ENCODE assay signal across 12 cellular contexts in the genomic region with DNA sequence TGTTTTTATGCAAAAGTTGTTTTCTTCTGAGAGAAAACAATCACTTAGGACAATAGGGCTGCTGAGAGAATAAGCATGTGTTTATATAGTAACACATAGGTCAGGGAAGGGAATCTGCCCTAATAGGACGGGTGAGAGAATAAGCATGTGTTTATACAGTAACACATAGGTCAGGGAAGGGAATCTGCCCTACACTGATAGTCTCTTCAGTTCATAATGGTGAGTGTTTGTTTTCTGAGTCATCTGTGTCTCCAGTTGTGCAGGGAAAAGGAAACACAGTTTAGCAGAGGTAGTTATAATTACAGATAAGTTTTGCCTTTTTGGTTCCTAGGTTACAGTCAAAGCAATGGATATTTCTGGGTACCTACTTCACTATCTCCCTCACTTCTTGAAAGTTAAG.
"Had no signal": no experiment of that assay in that cellular context is flagged by ENCODE, and none has a peak within 500 bp of the region (broad histone marks: within the 10 kb centered on the region; RNA-seq: fewer than 3 reads in every experiment).

No MANE protein-coding gene starts in this region.

- ATAC-seq: body of pancreas; effector memory CD8-positive, alpha-beta T cell; lower lobe of right lung had no signal

- H3K27me3 ChIP-seq: adrenal gland, body of pancreas had no signal

- H3K36me3 ChIP-seq: adrenal gland, lower lobe of right lung had no signal

- H3K9me3 ChIP-seq: adrenal gland, body of pancreas, lower lobe of right lung had no signal

- H3K4me1 ChIP-seq: adrenal gland, body of pancreas, lower lobe of right lung had no signal

- DNase-seq: activated CD4-positive, alpha-beta T cell treated with anti-CD3 and anti-CD28 coated beads, Interleukin-2, amount 10 ng/mL, durations not matched to agents 7 days and 5 days; activated CD4-positive, CD25-positive, alpha-beta regulatory T cell; activated CD8-positive, alpha-beta memory T cell treated with anti-CD3 and anti-CD28 coated beads for 24 hours; activated naive CD4-positive, alpha-beta T cell treated with anti-CD3 and anti-CD28 coated beads, Interleukin-2, amount 10 ng/mL, durations not matched to agents 7 days and 5 days; adrenal gland; body of pancreas; effector memory CD8-positive, alpha-beta T cell; kidney glomerular epithelial cell; lower lobe of right lung; midbrain; naive B cell had no signal

- H3K4me3 ChIP-seq: adrenal gland, body of pancreas, lower lobe of right lung, skin epidermis had no signal

- H3K27ac ChIP-seq: adrenal gland, body of pancreas, lower lobe of right lung, skin epidermis had no signal
